ENCODE assay signal across 18 cellular contexts in genomic region chr15:67179411-67179995, GRCh38.
DNase-seq lines count a peak whose midpoint lies in the region; FAIRE-seq and TF ChIP-seq lines count a peak whose summit lies in the region.
"Had no signal": no experiment of that assay in that cellular context is flagged by ENCODE, and none has a peak within 500 bp of the region (broad histone marks: within the 10 kb centered on the region; RNA-seq: fewer than 3 reads in every experiment).

No MANE protein-coding gene starts in this region.

- FAIRE-seq in D721Med (lab: Jason Lieb, UNC): no peak

- H3K27ac Mint-ChIP-seq in activated CD4-positive, alpha-beta T cell treated with anti-CD3 and anti-CD28 coated beads, Interleukin-2, amount 10 ng/mL, durations not matched to agents 24 days and 14 days: peak overlapping the region; percentile 73
- H3K27ac Mint-ChIP-seq in IgD-negative memory B cell (peak overlapping the region in 2 of 3 donors; percentile 72 to 96), endothelial cell (ENCODE audit: unreplicated experiment) (no peak overlapping the region)

- H3K9ac ChIP-seq in skeletal muscle tissue (ENCODE audit: low read depth in 1 of 3, low read length in 3 of 3): peak overlapping the region in 1 of 3 donors; percentile 60

- H3K4me1 Mint-ChIP-seq in activated CD4-positive, alpha-beta T cell treated with anti-CD3 and anti-CD28 coated beads, Interleukin-2, amount 10 ng/mL, durations not matched to agents 24 days and 14 days: peaks cover 38% of the 10 kb centered on the region
- H3K4me1 Mint-ChIP-seq in IgD-negative memory B cell: peaks cover 5 to 21% (median 9%) of the 10 kb centered on the region in 3 donors
- H3K4me1 Mint-ChIP-seq in endothelial cell (ENCODE audit: unreplicated experiment): peaks cover 31% of the 10 kb centered on the region

- H3K27ac ChIP-seq in esophagus muscularis mucosa (replicated peaks in 1 of 4) (peak overlapping the region; percentile 68 to 86 (median 85)), skeletal muscle tissue (ENCODE audit: low read depth, low read length) (peak overlapping the region; percentile 70)
- H3K27ac ChIP-seq: left lung, right lobe of liver had no signal

- intact Hi-C loops in activated CD4-positive, alpha-beta T cell treated with anti-CD3 and anti-CD28 coated beads, Interleukin-2, amount 10 ng/mL, durations not matched to agents 24 days and 14 days (cut with micrococcal nuclease): loop anchor here (5.0 to 10.0 kb wide), 3 partner anchors 47 to 235 kb away; partner anchors contain the start of gene SMAD3
- intact Hi-C loops in esophagus muscularis mucosa (cut with DNase I): no loop called here

- TF ChIP-seq CTCF in esophagus muscularis mucosa (IDR thresholded peaks at IDR 0.05) (no peak), D721Med (IDR thresholded peaks at IDR 0.05; ENCODE audit: insufficient read depth, missing control alignments) (no peak), endothelial cell (IDR thresholded peaks at IDR 0.05; ENCODE audit: unreplicated experiment) (no peak)

- no peaks in the 10 kb centered on the region for H3K9me3 Mint-ChIP-seq in activated CD4-positive, alpha-beta T cell treated with anti-CD3 and anti-CD28 coated beads, Interleukin-2, amount 10 ng/mL, durations not matched to agents 24 days and 14 days
- H3K9me3 Mint-ChIP-seq in IgD-negative memory B cell: no peaks in the 10 kb centered on the region
- H3K9me3 Mint-ChIP-seq in endothelial cell (ENCODE audit: unreplicated experiment): no peaks in the 10 kb centered on the region
- H3K9me3 Mint-ChIP-seq: nephron; stimulated activated naive CD8-positive, alpha-beta T cell treated with anti-CD3 and anti-CD28 coated beads, Interleukin-15, amount 100 ng/mL, for 72 hours had no signal

- H3K36me3 Mint-ChIP-seq in activated CD4-positive, alpha-beta T cell treated with anti-CD3 and anti-CD28 coated beads, Interleukin-2, amount 10 ng/mL, durations not matched to agents 24 days and 14 days (ENCODE audit: low read depth): peaks cover 53% of the 10 kb centered on the region
- H3K36me3 Mint-ChIP-seq in IgD-negative memory B cell: peaks cover 2% of the 10 kb centered on the region
- H3K36me3 Mint-ChIP-seq in endothelial cell (ENCODE audit: low read depth, unreplicated experiment): no peaks in the 10 kb centered on the region

- H3K27me3 Mint-ChIP-seq in activated CD4-positive, alpha-beta T cell treated with anti-CD3 and anti-CD28 coated beads, Interleukin-2, amount 10 ng/mL, durations not matched to agents 24 days and 14 days: no peaks in the 10 kb centered on the region
- H3K27me3 Mint-ChIP-seq in IgD-negative memory B cell (no peaks in the 10 kb centered on the region), endothelial cell (ENCODE audit: unreplicated experiment) (peaks cover 14% of the 10 kb centered on the region)
- H3K27me3 Mint-ChIP-seq: stimulated activated naive CD8-positive, alpha-beta T cell treated with anti-CD3 and anti-CD28 coated beads, Interleukin-15, amount 100 ng/mL, for 72 hours had no signal

- H3K36me3 ChIP-seq in esophagus muscularis mucosa: peaks cover 0 to 32% (median 20%) of the 10 kb centered on the region in 4 donors
- peaks cover 12 to 38% (median 32%) of the 10 kb centered on the region in 3 donors for H3K36me3 ChIP-seq in skeletal muscle tissue (ENCODE audit: control insufficient read depth in 3 of 3, insufficient read depth in 3 of 3, low read length in 3 of 3)

- TF ChIP-seq EP300 in esophagus muscularis mucosa (IDR thresholded peaks at IDR 0.05): no peak

- H3K4me3 Mint-ChIP-seq in activated CD4-positive, alpha-beta T cell treated with anti-CD3 and anti-CD28 coated beads, Interleukin-2, amount 10 ng/mL, durations not matched to agents 24 days and 14 days: no peak overlapping the region
- H3K4me3 Mint-ChIP-seq in IgD-negative memory B cell (no peak overlapping the region), endothelial cell (ENCODE audit: unreplicated experiment) (no peak overlapping the region)
- H3K4me3 Mint-ChIP-seq: nephron; stimulated activated naive CD8-positive, alpha-beta T cell treated with anti-CD3 and anti-CD28 coated beads, Interleukin-15, amount 100 ng/mL, for 72 hours had no signal

- H3K4me3 ChIP-seq in esophagus muscularis mucosa (no peak overlapping the region), skeletal muscle tissue (ENCODE audit: low read length in 3 of 3) (no peak overlapping the region)
- H3K4me3 ChIP-seq: left lung, right lobe of liver had no signal

- DNase-seq in activated CD4-positive, alpha-beta T cell treated with anti-CD3 and anti-CD28 coated beads, Interleukin-2, amount 10 ng/mL, durations not matched to agents 24 days and 14 days: no peak
- DNase-seq in activated CD4-positive, alpha-beta T cell treated with anti-CD3 and anti-CD28 coated beads, Interleukin-2, amount 50 U/mL, for 48 hours: no peak
- DNase-seq in esophagus muscularis mucosa (ENCODE audit: extremely low spot score) (no peak), medulla oblongata (ENCODE audit: extremely low spot score) (no peak), D721Med (ENCODE audit: insufficient read length, low spot score) (no peak), endothelial cell (ENCODE audit: low spot score) (no peak)
- DNase-seq: DMS153; H7; Kasumi-1; left lung; NCI-H1694; NCI-H526; right lobe of liver; RPMI8226; stimulated activated naive CD8-positive, alpha-beta T cell treated with anti-CD3 and anti-CD28 coated beads, Interleukin-15, amount 100 ng/mL, for 72 hours had no signal

- no peak for TF ChIP-seq POLR2A in esophagus muscularis mucosa (IDR thresholded peaks at IDR 0.05; ENCODE audit: low read depth)

- no peaks in the 10 kb centered on the region for H3K9me3 ChIP-seq in esophagus muscularis mucosa
- no peaks in the 10 kb centered on the region for H3K9me3 ChIP-seq in skeletal muscle tissue (ENCODE audit: control insufficient read depth in 3 of 3, low read length in 3 of 3)
- H3K9me3 ChIP-seq: left lung, right lobe of liver had no signal

- peaks cover 46 to 71% (median 67%) of the 10 kb centered on the region in 4 donors for H3K4me1 ChIP-seq in esophagus muscularis mucosa
- H3K4me1 ChIP-seq in skeletal muscle tissue (ENCODE audit: control insufficient read depth in 3 of 3, insufficient read depth in 3 of 3, low read length in 3 of 3): peaks cover 42 to 80% (median 74%) of the 10 kb centered on the region in 3 donors
- H3K4me1 ChIP-seq: right lobe of liver had no signal

- 97% methylated on average over 9 of the region's 9 CpGs for WGBS in esophagus muscularis mucosa

- H3K27me3 ChIP-seq in esophagus muscularis mucosa (no peaks in the 10 kb centered on the region), skeletal muscle tissue (ENCODE audit: control insufficient read depth in 3 of 3, insufficient read depth in 3 of 3, low read length in 3 of 3) (no peaks in the 10 kb centered on the region)
- H3K27me3 ChIP-seq: left lung, right lobe of liver had no signal
